In the genomic region with DNA sequence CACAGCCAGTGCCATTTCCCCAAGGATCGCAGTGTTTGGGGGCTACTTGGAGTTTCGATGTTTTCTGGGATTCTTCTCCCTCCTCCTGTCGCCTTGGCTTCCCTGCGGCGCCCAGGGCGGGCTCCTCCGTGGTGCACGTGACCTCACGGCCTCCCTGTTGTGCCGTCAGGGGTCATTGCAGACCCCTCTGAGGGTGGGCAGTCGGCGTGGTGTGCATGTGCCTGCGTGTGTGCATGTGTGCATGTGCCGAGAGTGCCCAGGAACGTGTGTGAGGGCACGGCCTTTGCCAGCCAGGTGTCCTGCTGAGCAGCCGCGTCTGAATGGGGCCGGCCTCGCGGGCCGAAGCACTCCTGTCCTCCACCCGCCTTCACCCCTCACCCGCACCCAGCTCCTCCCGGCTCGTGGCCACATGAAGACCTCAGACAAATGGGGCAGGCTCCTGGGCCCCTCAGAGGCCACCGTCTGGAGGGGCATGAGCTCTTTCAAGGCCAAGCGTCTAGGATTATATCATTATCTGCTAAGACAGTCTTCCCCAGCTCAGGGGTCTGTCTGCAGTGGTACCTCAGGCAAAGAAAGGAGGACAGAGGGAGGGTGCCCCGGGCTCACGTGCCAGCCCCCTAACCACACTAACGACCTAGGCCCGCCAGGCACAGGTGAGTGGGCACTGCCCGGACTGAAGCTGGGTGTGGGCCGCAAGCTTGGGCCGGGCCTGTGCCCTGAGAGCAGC, we compare ENCODE assay signal across 20 cellular contexts. TPM values are rescaled to one million over a fixed set of nuclear protein-coding genes. Genes with fewer than 3 reads are reported as not detected.
DNase-seq lines count a peak whose midpoint lies in the region; ATAC-seq and TF ChIP-seq lines count a peak whose summit lies in the region.
"Had no signal": no experiment of that assay in that cellular context is flagged by ENCODE, and none has a peak within 500 bp of the region (broad histone marks: within the 10 kb centered on the region; RNA-seq: fewer than 3 reads in every experiment).

No MANE protein-coding gene starts in this region.

- TF ChIP-seq CTCF in left lung (IDR thresholded peaks at IDR 0.05): no peak

- peaks cover 5% of the 10 kb centered on the region for H3K27me3 Mint-ChIP-seq in T-helper 17 cell

- intact Hi-C loops in left lung (cut with DNase I) (no loop called here), sciatic nerve (cut with DNase I) (no loop called here)

- peaks cover 4 to 6% of the 10 kb centered on the region in 2 donors for H3K4me1 ChIP-seq in left lung
- no peaks in the 10 kb centered on the region for H3K4me1 ChIP-seq in effector memory CD4-positive, alpha-beta T cell (ENCODE audit: control insufficient read depth, insufficient read depth, low read length, poor library complexity, severe bottlenecking)
- H3K4me1 ChIP-seq: foreskin keratinocyte, Peyer's patch had no signal

- DNase-seq in activated gamma-delta T cell treated with Interleukin-2 at 50 U/mL for 16 hours (peak; percentile 2), activated gamma-delta T cell (lab: John Stamatoyannopoulos, UW) (no peak), T-helper 17 cell (peak in 2 of 3 donors; percentile 2 to 5), left lung (peak; percentile 30 to 62), sciatic nerve (ENCODE audit: low spot score) (peak; percentile 60), left lobe of liver (ENCODE audit: low spot score) (no peak)
- no peak for DNase-seq in effector memory CD4-positive, alpha-beta T cell
- DNase-seq in effector CD8-positive, alpha-beta T cell (lab: John Stamatoyannopoulos, UW): no peak
- DNase-seq: activated T-cell treated with anti-CD3 and anti-CD28 coated beads, Interleukin-2, amount 50 U/mL, for 1 hour; brain microvascular endothelial cell; foreskin keratinocyte; naive B cell; NCI-H1417 treated with DMSO at 0.1 percent for 48 hours; NCI-H82; Peyer's patch; stimulated activated CD4-positive, alpha-beta T cell treated with anti-CD3 and anti-CD28 coated beads, Interleukin-15, amount 100 ng/mL, for 24 hours; stimulated activated naive CD4-positive, alpha-beta T cell; trophoblast cell had no signal

- ATAC-seq in T-helper 17 cell (no peak), left lung (no peak), sciatic nerve (no peak), left lobe of liver (no peak)
- ATAC-seq: activated naive CD4-positive, alpha-beta T cell treated with anti-CD3 and anti-CD28 coated beads, Interleukin-2, amount 50 U/mL, for 72 hours; foreskin keratinocyte had no signal

- peak overlapping the region; percentile 25 for H3K4me3 Mint-ChIP-seq in T-helper 17 cell

- no peaks in the 10 kb centered on the region for H3K36me3 ChIP-seq in left lung
- no peaks in the 10 kb centered on the region for H3K36me3 ChIP-seq in effector memory CD4-positive, alpha-beta T cell (ENCODE audit: control insufficient read depth, insufficient read depth, low read length)
- H3K36me3 ChIP-seq: brain microvascular endothelial cell, Peyer's patch had no signal

- peaks cover 11% of the 10 kb centered on the region for H3K4me1 Mint-ChIP-seq in T-helper 17 cell

- no peak overlapping the region for H3K4me3 ChIP-seq in left lung
- no peak overlapping the region for H3K4me3 ChIP-seq in effector memory CD4-positive, alpha-beta T cell (ENCODE audit: insufficient read depth, low read depth, low read length, poor library complexity, severe bottlenecking)
- H3K4me3 ChIP-seq: lung, Peyer's patch had no signal

- H3K27ac Mint-ChIP-seq in T-helper 17 cell: no peak overlapping the region
- H3K27ac Mint-ChIP-seq: activated naive CD4-positive, alpha-beta T cell treated with anti-CD3 and anti-CD28 coated beads, Interleukin-2, amount 50 U/mL, for 72 hours; naive B cell had no signal

- H3K9me3 ChIP-seq in T-helper 17 cell (ENCODE audit: control insufficient read depth, low read length, poor library complexity, severe bottlenecking) (no peaks in the 10 kb centered on the region), left lung (no peaks in the 10 kb centered on the region)
- H3K9me3 ChIP-seq in effector memory CD4-positive, alpha-beta T cell (ENCODE audit: control insufficient read depth, low read length): no peaks in the 10 kb centered on the region
- H3K9me3 ChIP-seq: Peyer's patch had no signal

- no peak overlapping the region for H3K27ac ChIP-seq in left lung
- no peak overlapping the region for H3K27ac ChIP-seq in effector memory CD4-positive, alpha-beta T cell (ENCODE audit: insufficient read depth, low read length, poor library complexity, severe bottlenecking)
- H3K27ac ChIP-seq: brain microvascular endothelial cell, foreskin keratinocyte, Peyer's patch had no signal

- H3K36me3 Mint-ChIP-seq in T-helper 17 cell (ENCODE audit: low read depth): no peaks in the 10 kb centered on the region
- H3K36me3 Mint-ChIP-seq: activated naive CD4-positive, alpha-beta T cell treated with anti-CD3 and anti-CD28 coated beads, Interleukin-2, amount 50 U/mL, for 72 hours had no signal

- peaks cover 0 to 13% of the 10 kb centered on the region in 2 donors for H3K27me3 ChIP-seq in left lung
- H3K27me3 ChIP-seq in effector memory CD4-positive, alpha-beta T cell (replicated peaks; ENCODE audit: control insufficient read depth, insufficient read depth, low read length, poor library complexity, severe bottlenecking): no peaks in the 10 kb centered on the region
- H3K27me3 ChIP-seq: brain microvascular endothelial cell, Peyer's patch had no signal

RNA-seq across cellular contexts. Expression of gene MRPL23, which starts 9.4 kb away (rescaled TPM):
- total RNA-seq in T-helper 17 cell (10 to 100 TPM; 35.1 to 40.7 TPM), left lung (10 to 100 TPM; 62.2 to 71.6 TPM), sciatic nerve (39.5 TPM), left lobe of liver (47.2 TPM)

RNA-seq across cellular contexts. Expression of gene TNNT3, which starts 18.3 kb away (rescaled TPM):
- total RNA-seq in T-helper 17 cell (1 to 10 TPM; 7.4 to 8.9 TPM), left lung (1 to 10 TPM; 2.0 to 3.0 TPM), sciatic nerve (35.6 TPM), left lobe of liver (not detected)
- total RNA-seq: foreskin keratinocyte had no signal

RNA-seq across cellular contexts. Expression of gene PRR33, which starts 46.1 kb away (rescaled TPM):
- not detected for total RNA-seq in T-helper 17 cell
- not detected for total RNA-seq in left lung
- total RNA-seq in sciatic nerve: not detected
- total RNA-seq in left lobe of liver: not detected
- total RNA-seq: foreskin keratinocyte, lung, Peyer's patch had no signal

RNA-seq across cellular contexts. Expression of gene H19, which starts 59.9 kb away (rescaled TPM):
- total RNA-seq in T-helper 17 cell (not detected), left lung (100 to 1,000 TPM; 119 to 193 TPM), sciatic nerve (1,096 TPM), left lobe of liver (199 TPM)

Comparison
In these comparisons a context has a peak if more than half of its experiments do, and no peak if none do; other contexts are left out.
1. DNase-seq: peak in activated gamma-delta T cell treated with Interleukin-2 at 50 U/mL for 16 hours (single experiment), T-helper 17 cell (2 of 3), left lung (2 of 2) and sciatic nerve (single experiment); none in activated gamma-delta T cell (single experiment), effector memory CD4-positive, alpha-beta T cell (0 of 3), effector CD8-positive, alpha-beta T cell (single experiment) and left lobe of liver (single experiment).